ENCODE assay signal across 11 cellular contexts in genomic region chr9:90007516-90008430, GRCh38.
A peak's percentile ranks its signal among the peaks of the same experiment; 100 is the strongest.
DNase-seq lines count a peak whose midpoint lies in the region; ATAC-seq, FAIRE-seq and TF ChIP-seq lines count a peak whose summit lies in the region.
"Had no signal": no experiment of that assay in that cellular context is flagged by ENCODE, and none has a peak within 500 bp of the region (broad histone marks: within the 10 kb centered on the region; RNA-seq: fewer than 3 reads in every experiment).

No MANE protein-coding gene starts in this region.

- intact Hi-C loops in IMR-90 (cut with micrococcal nuclease), result no loop called here

- FAIRE-seq in H1 (lab: Jason Lieb, UNC), result no peak

- peaks cover 6% of the 10 kb centered on the region; the same call in 1 of the 2 replicates for H3K4me1 ChIP-seq in IMR-90 (ENCODE audit: control insufficient read depth, insufficient read depth, low read length)
- peaks cover 0 to 7% (median 3%) of the 10 kb centered on the region in 4 experiments; a peak in 2 of 7 replicates for H3K4me1 ChIP-seq in H1 (replicated peaks in 1 of 4; ENCODE audit: control insufficient read depth in 3 of 4, insufficient read depth in 4 of 4, low read length in 3 of 4)

- ATAC-seq in IMR-90 (ENCODE audit: low read depth) (peak; percentile 98), GM18907 (IDR thresholded peaks at IDR 0.05; ENCODE audit: unreplicated experiment) (no peak)
- ATAC-seq in activated CD4-positive, CD25-positive, alpha-beta regulatory T cell treated with anti-CD3 and anti-CD28 coated beads, Interleukin-2, amount 50 U/mL, for 24 hours, result no peak
- ATAC-seq: left colon had no signal

- H2BK5ac ChIP-seq in IMR-90 (ENCODE audit: low read depth, low read length, poor library complexity, severe bottlenecking) (peak overlapping the region; percentile 47), H1 (ENCODE audit: low read depth, low read length) (no peak overlapping the region)

- TF ChIP-seq POLR2A in IMR-90 (IDR thresholded peaks at IDR 0.05; ENCODE audit: low read depth, low read length), result no peak
- TF ChIP-seq POLR2A in H1 (IDR thresholded peaks at IDR 0.05; ENCODE audit: control extremely low read depth in 1 of 2, low read depth in 2 of 2, low read length in 2 of 2), result no peak

- H3K56ac ChIP-seq in IMR-90 (ENCODE audit: extremely low read depth, insufficient read depth, low read length) (no peak overlapping the region), H1 (replicated peaks; ENCODE audit: insufficient read length, low read depth, low read length) (no peak overlapping the region)

- peak overlapping the region; percentile 72 for H2AFZ ChIP-seq in IMR-90 (replicated peaks; ENCODE audit: low read length, poor library complexity)
- H2AFZ ChIP-seq in H1 (ENCODE audit: low read length), result peak overlapping the region; percentile 42

- H3K23me2 ChIP-seq in H1 (ENCODE audit: low read depth, low read length), result no peaks in the 10 kb centered on the region

- H3K4me2 ChIP-seq in IMR-90 (ENCODE audit: low read depth, low read length) (peak overlapping the region; percentile 61; the same call in 1 of the 2 replicates), H1 (ENCODE audit: insufficient read depth in 1 of 2, low read depth in 2 of 2, low read length in 2 of 2) (no peak overlapping the region)

- peak overlapping the region; percentile 11 to 78 for H4K8ac ChIP-seq in IMR-90 (ENCODE audit: low read depth in 2 of 2, low read length in 2 of 2)
- H4K8ac ChIP-seq in H1 (ENCODE audit: extremely low read depth, insufficient read depth, low read length), result no peak overlapping the region

- no TSS peak for BruUV-seq in IMR-90 (replicated peaks; lab: Mats Ljungman, UMichigan)

- TF ChIP-seq CTCF in IMR-90 (conservative IDR thresholded peaks at IDR 0.05; ENCODE audit: low read depth, low read length) (no peak), H1 (IDR thresholded peaks at IDR 0.05; ENCODE audit: control extremely low read depth in 1 of 3, insufficient read depth in 1 of 3, low read depth in 1 of 3, low read length in 3 of 3) (no peak)

- no peaks in the 10 kb centered on the region for H3K36me3 ChIP-seq in IMR-90 (ENCODE audit: control insufficient read depth, insufficient read depth, low read length)
- no peaks in the 10 kb centered on the region for H3K36me3 ChIP-seq in H1 (ENCODE audit: control insufficient read depth in 2 of 4, insufficient read depth in 4 of 4, low read length in 3 of 4)

- no CpG with 5 or more reads among the region's 11 CpGs for WGBS in IMR-90 (ENCODE audit: extremely low coverage in 2 of 2, insufficient read length in 1 of 2), 2 experiments
- WGBS in H1 (ENCODE audit: extremely low coverage in 1 of 2, insufficient coverage in 1 of 2, insufficient read length in 1 of 2, insufficient replicate concordance in 2 of 2, low coverage in 1 of 2, low lambda C conversion rate in 2 of 2, missing lambda C conversion rate in 1 of 2), 2 experiments, result 79% methylated on average over 11 of the region's 11 CpGs; no CpG with 5 or more reads in 1 of the 2 experiments

- peak overlapping the region; percentile 76; the same call in 1 of the 2 replicates for H3K27ac ChIP-seq in IMR-90 (ENCODE audit: insufficient read depth, low read length)
- H3K27ac ChIP-seq in H1 (ENCODE audit: low read depth, low read length), result no peak overlapping the region
- H3K27ac ChIP-seq: dorsolateral prefrontal cortex had no signal

- no peak overlapping the region for H2AK5ac ChIP-seq in IMR-90 (ENCODE audit: low read depth, low read length)
- H2AK5ac ChIP-seq in H1 (ENCODE audit: low read depth, low read length), result no peak overlapping the region

- in situ Hi-C loops in IMR-90 (cut with MboI; ENCODE audit: low sequenced_read_pairs), result no loop called here

- H4K20me1 ChIP-seq in IMR-90 (ENCODE audit: insufficient read depth, low read length), result no peaks in the 10 kb centered on the region
- no peaks in the 10 kb centered on the region for H4K20me1 ChIP-seq in H1 (replicated peaks in 1 of 2; ENCODE audit: control insufficient read depth in 1 of 2, insufficient read depth in 2 of 2, low read length in 2 of 2)

- H3K79me1 ChIP-seq in IMR-90 (ENCODE audit: low read depth in 1 of 2, low read length in 2 of 2), result no peaks in the 10 kb centered on the region
- H3K79me1 ChIP-seq in H1 (ENCODE audit: low read depth, low read length), result no peaks in the 10 kb centered on the region

- peak overlapping the region; percentile 38; the same call in 1 of the 2 replicates for H3K14ac ChIP-seq in IMR-90 (replicated peaks; ENCODE audit: low read depth, low read length)
- no peak overlapping the region for H3K14ac ChIP-seq in H1 (ENCODE audit: insufficient read length)

- peak; percentile 85 for DNase-seq in AG08395 (ENCODE audit: low spot score)
- peak; percentile 82 for DNase-seq in IMR-90
- DNase-seq in H1 (ENCODE audit: low read depth in 1 of 2, low spot score in 2 of 2), result no peak
- peak; percentile 98 for DNase-seq in myocyte (ENCODE audit: low read depth)
- DNase-seq in DMS79 (lab: John Stamatoyannopoulos, UW), result no peak
- DNase-seq in activated gamma-delta T cell treated with Interleukin-2 at 50 U/mL for 16 hours, result no peak
- DNase-seq: CD4-positive, CD25-positive, alpha-beta regulatory T cell; dorsolateral prefrontal cortex; left colon had no signal

- no peaks in the 10 kb centered on the region for H3K27me3 ChIP-seq in IMR-90 (ENCODE audit: control insufficient read depth, insufficient read depth, low read length)
- no peaks in the 10 kb centered on the region; a peak in 1 of 7 replicates for H3K27me3 ChIP-seq in H1 (replicated peaks in 1 of 4; ENCODE audit: control insufficient read depth in 3 of 4, extremely low read depth in 1 of 4, insufficient read depth in 3 of 4, low read length in 3 of 4)
- H3K27me3 ChIP-seq: dorsolateral prefrontal cortex had no signal

- H3K18ac ChIP-seq in IMR-90 (ENCODE audit: low read depth, low read length), result peak overlapping the region; percentile 42; the same call in 1 of the 2 replicates
- no peak overlapping the region for H3K18ac ChIP-seq in H1 (ENCODE audit: extremely low read depth, low read length)

- dilution Hi-C loops in IMR-90 (cut with HindIII; ENCODE audit: low sequenced_read_pairs, unreplicated experiment), result no loop called here

- H2BK120ac ChIP-seq in IMR-90 (ENCODE audit: low read depth, low read length) (peak overlapping the region; percentile 80), H1 (replicated peaks; ENCODE audit: low read depth, low read length) (no peak overlapping the region)

- H3K4me3 ChIP-seq in IMR-90 (ENCODE audit: insufficient read depth, low read depth, low read length), result no peak overlapping the region
- H3K4me3 ChIP-seq in H1 (ENCODE audit: extremely low read depth in 1 of 4, insufficient read depth in 2 of 4, low read depth in 3 of 4, low read length in 4 of 4), result no peak overlapping the region
- H3K4me3 ChIP-seq: dorsolateral prefrontal cortex had no signal

- peak overlapping the region; percentile 74 for H2AK9ac ChIP-seq in IMR-90 (replicated peaks; ENCODE audit: low read depth, low read length, poor library complexity)

- H3K9ac ChIP-seq in IMR-90 (ENCODE audit: low read depth, low read length) (peak overlapping the region; percentile 10; the same call in 1 of the 2 replicates), H1 (replicated peaks in 1 of 4; ENCODE audit: extremely low read depth in 1 of 4, low read depth in 3 of 4, low read length in 3 of 4) (no peak overlapping the region)

- peak overlapping the region; percentile 15; the same call in 1 of the 3 replicates for H2BK15ac ChIP-seq in IMR-90 (ENCODE audit: low read depth, low read length)
- no peak overlapping the region for H2BK15ac ChIP-seq in H1 (ENCODE audit: low read length)

- H3K4ac ChIP-seq in IMR-90 (ENCODE audit: low read depth, low read length), result peak overlapping the region; percentile 85
- H3K4ac ChIP-seq in H1 (replicated peaks; ENCODE audit: insufficient read length, low read depth, low read length), result no peak overlapping the region

- POLR2A ChIA-PET in IMR-90 (lab: Charles Lee; ENCODE audit: unreplicated experiment) (no interaction called here), H1 (lab: Charles Lee; ENCODE audit: partially characterized antibody) (interaction anchor here (1.3 kb wide), 1 partner anchor 9 kb away, joined by 3 read pairs; no protein-coding TSS in a partner anchor)

- H3K9me3 ChIP-seq in IMR-90 (ENCODE audit: control insufficient read depth, insufficient read depth, low read length) (peaks cover 2% of the 10 kb centered on the region; the same call in 1 of the 2 replicates), H1 (ENCODE audit: insufficient read depth in 2 of 2, low read depth in 1 of 2, low read length in 1 of 2) (no peaks in the 10 kb centered on the region)

- H4K91ac ChIP-seq in IMR-90 (ENCODE audit: insufficient read depth, low read depth, low read length) (peak overlapping the region; percentile 54; the same call in 1 of the 2 replicates), H1 (replicated peaks; ENCODE audit: insufficient read length, low read length) (no peak overlapping the region)

- no peak overlapping the region for H2BK12ac ChIP-seq in H1 (ENCODE audit: low read depth, low read length)

- no peaks in the 10 kb centered on the region for H3K9me1 ChIP-seq in IMR-90 (ENCODE audit: insufficient read depth, low read length)

- H2BK20ac ChIP-seq in IMR-90 (ENCODE audit: low read depth, low read length) (peak overlapping the region; percentile 79; the same call in 1 of the 2 replicates), H1 (ENCODE audit: low read length) (no peak overlapping the region)

- H3K23ac ChIP-seq in IMR-90 (ENCODE audit: low read depth, low read length) (0 out of 2 replicates have a peak overlapping the region, but pooled peaks have one; percentile 34), H1 (ENCODE audit: insufficient read length) (no peak overlapping the region)

- TF ChIP-seq RAD21 in IMR-90 (IDR thresholded peaks at IDR 0.05; ENCODE audit: low read length) (no peak), H1 (IDR thresholded peaks at IDR 0.05 in 1 of 2, conservative IDR thresholded peaks at IDR 0.05 in 1 of 2; ENCODE audit: low read depth in 2 of 2, low read length in 2 of 2) (no peak)

- H4K5ac ChIP-seq in IMR-90 (ENCODE audit: low read depth, low read length) (peak overlapping the region; percentile 52; the same call in 1 of the 2 replicates), H1 (ENCODE audit: insufficient read length, low read depth, low read length) (no peak overlapping the region)

- H3K79me2 ChIP-seq in H1 (ENCODE audit: control insufficient read depth in 1 of 2, insufficient read depth in 2 of 2, low read length in 2 of 2), result no peaks in the 10 kb centered on the region

- no peak for TF ChIP-seq EP300 in H1 (IDR thresholded peaks at IDR 0.05; ENCODE audit: borderline replicate concordance in 1 of 2, low read depth in 2 of 2, low read length in 2 of 2)

- CTCF ChIA-PET in IMR-90 (lab: Yijun Ruan, JAX), result no interaction called here
- CTCF ChIA-PET in H1 (lab: Charles Lee; ENCODE audit: partially characterized antibody), result interaction anchor here (1.5 to 2.1 kb wide), 4 partner anchors 16 to 46 kb away, joined by 3 to 5 read pairs (median 4); no protein-coding TSS in a partner anchor

TF ChIP-seq in IMR-90, 13 proteins besides CTCF, POLR2A, EP300 and RAD21 (continues in another document):
- TF ChIP-seq RCOR1 (IDR thresholded peaks at IDR 0.05; ENCODE audit: insufficient replicate concordance, low read length) (no peak), MAFK (IDR thresholded peaks at IDR 0.05; ENCODE audit: low read depth, low read length) (no peak)

TF ChIP-seq in H1, 55 proteins besides CTCF, POLR2A, EP300 and RAD21 (continues in another document):
- TF ChIP-seq NANOG (IDR thresholded peaks at IDR 0.05; ENCODE audit: insufficient read depth, low read depth, low read length, poor library complexity, severe bottlenecking), result no peak

Comparison
In these comparisons a context has a peak if more than half of its experiments do, and no peak if none do; other contexts are left out.
1. DNase-seq: peak in AG08395 (single experiment), IMR-90 (single experiment) and myocyte (single experiment); none in H1 (0 of 2), DMS79 (single experiment) and activated gamma-delta T cell treated with Interleukin-2 at 50 U/mL for 16 hours (single experiment).